8 cellular contexts compared by ENCODE assay signal in the genomic region with DNA sequence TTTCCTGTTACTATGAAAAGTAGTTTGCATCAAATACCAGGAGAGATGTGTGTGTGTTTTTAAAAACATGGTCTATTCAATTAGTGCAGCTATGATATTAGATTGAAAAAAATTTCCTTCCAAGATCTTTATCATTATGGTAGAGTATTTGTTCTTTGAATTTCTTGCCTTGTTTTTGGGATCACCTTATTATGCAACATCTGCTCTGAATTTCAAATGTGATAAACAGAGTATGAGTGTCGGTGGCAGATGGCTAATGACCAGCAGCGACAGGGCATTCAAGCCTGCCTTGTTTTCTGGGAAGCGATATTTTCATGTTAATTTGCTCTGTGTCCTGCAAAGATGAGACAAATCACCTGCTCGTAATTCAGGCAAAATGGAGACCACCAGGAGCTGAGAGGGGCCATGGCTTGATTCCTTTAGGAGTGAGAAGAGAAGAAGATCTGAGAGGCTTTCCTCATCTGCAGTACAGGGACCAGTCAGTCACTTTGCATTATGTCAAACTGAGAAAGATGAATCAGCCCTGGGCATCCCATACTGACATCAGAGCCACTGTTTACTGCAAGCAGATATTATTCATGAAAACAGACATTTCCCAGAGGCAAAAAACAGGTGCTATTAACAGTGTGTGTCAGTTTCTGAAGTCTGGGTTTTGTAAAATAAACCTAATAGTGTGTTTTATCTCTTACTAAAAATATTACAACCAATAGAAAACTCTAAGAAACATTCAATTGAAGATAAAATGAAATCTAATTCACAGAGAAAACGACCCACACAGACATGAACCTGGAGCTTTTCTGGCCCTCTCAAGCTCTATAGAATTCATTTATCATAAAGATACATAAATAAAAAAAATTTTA.
DNase-seq lines count a peak whose midpoint lies in the region; ATAC-seq, FAIRE-seq and TF ChIP-seq lines count a peak whose summit lies in the region.

No MANE protein-coding gene starts in this region.

- FAIRE-seq in A204.1 (lab: Jason Lieb, UNC), result peak; percentile 9

- H3K36me3 ChIP-seq in esophagus squamous epithelium, result no peaks in the 10 kb centered on the region

- no peaks in the 10 kb centered on the region for H3K27me3 ChIP-seq in esophagus squamous epithelium

- 62 to 83% methylated on average over 5 of the region's 5 CpGs for WGBS in esophagus squamous epithelium, 2 donors

- no peak for TF ChIP-seq POLR2A in esophagus squamous epithelium (IDR thresholded peaks at IDR 0.05)

- DNase-seq in SHP77 treated with DMSO at 0.1 percent for 48 hours (lab: John Stamatoyannopoulos, UW) (peak; percentile 48), fibroblast of the aortic adventitia (ENCODE audit: low read depth) (peak; percentile 26), islet precursor cell (no peak), NCI-H345 treated with DMSO at 0.1 percent for 48 hours (lab: John Stamatoyannopoulos, UW; ENCODE audit: unreplicated experiment) (no peak), esophagus squamous epithelium (lab: John Stamatoyannopoulos, UW) (no peak)

- peaks cover 7 to 29% (median 20%) of the 10 kb centered on the region in 3 donors for H3K4me1 ChIP-seq in esophagus squamous epithelium

- no peak overlapping the region for H3K27ac ChIP-seq in esophagus squamous epithelium

- no peaks in the 10 kb centered on the region for H3K9me3 ChIP-seq in esophagus squamous epithelium

- H3K4me3 ChIP-seq in fibroblast of the aortic adventitia (ENCODE audit: low read depth, low read length) (no peak overlapping the region), esophagus squamous epithelium (no peak overlapping the region)

- ATAC-seq in GM18873 (IDR thresholded peaks at IDR 0.05; ENCODE audit: low FRiP score, unreplicated experiment) (peak; percentile 94), HG03064 (IDR thresholded peaks at IDR 0.05; ENCODE audit: low read depth, unreplicated experiment) (peak; percentile 79)

- intact Hi-C loops in esophagus squamous epithelium (cut with DNase I), result no loop called here

- TF ChIP-seq CTCF in fibroblast of the aortic adventitia (IDR thresholded peaks at IDR 0.05; ENCODE audit: insufficient read depth, low read length), result no peak
- TF ChIP-seq CTCF in esophagus squamous epithelium (IDR thresholded peaks at IDR 0.05), result no peak

Comparison
In these comparisons a context has a peak if more than half of its experiments do, and no peak if none do; other contexts are left out.
1. DNase-seq: peak in SHP77 treated with DMSO at 0.1 percent for 48 hours (single experiment) and fibroblast of the aortic adventitia (single experiment); none in islet precursor cell (single experiment), NCI-H345 treated with DMSO at 0.1 percent for 48 hours (single experiment) and esophagus squamous epithelium (single experiment).